Comparison of ENCODE assay signal across 21 cellular contexts in genomic region chr11:107834995-107835394, GRCh38. TPM values are rescaled to one million over a fixed set of nuclear protein-coding genes. Genes with fewer than 3 reads are reported as not detected.
DNase-seq lines count a peak whose midpoint lies in the region; ATAC-seq and TF ChIP-seq lines count a peak whose summit lies in the region.
"Had no signal": no experiment of that assay in that cellular context is flagged by ENCODE, and none has a peak within 500 bp of the region (broad histone marks: within the 10 kb centered on the region; RNA-seq: fewer than 3 reads in every experiment).

No MANE protein-coding gene starts in this region.

- no peak overlapping the region for H3K27ac Mint-ChIP-seq in GM23338
- no peak overlapping the region for H3K27ac Mint-ChIP-seq in endodermal cell
- H3K27ac Mint-ChIP-seq: IgD-negative memory B cell had no signal

- H3K4me1 ChIP-seq in GM23338 (ENCODE audit: insufficient read depth) (peaks cover 31% of the 10 kb centered on the region), HCT116 (ENCODE audit: control insufficient read depth in 1 of 2, insufficient read depth in 2 of 2, low read length in 2 of 2) (peaks cover 52 to 56% of the 10 kb centered on the region in 2 experiments), endodermal cell (ENCODE audit: control insufficient read depth, insufficient read depth, low read length) (peaks cover 12% of the 10 kb centered on the region), stomach (peaks cover 3 to 36% (median 11%) of the 10 kb centered on the region in 4 donors)

- no peaks in the 10 kb centered on the region for H3K36me3 ChIP-seq in GM23338 (ENCODE audit: insufficient read depth)
- H3K36me3 ChIP-seq in HCT116 (ENCODE audit: control insufficient read depth in 1 of 2, insufficient read depth in 2 of 2, low read length in 2 of 2) = no peaks in the 10 kb centered on the region
- H3K36me3 ChIP-seq in endodermal cell (ENCODE audit: control insufficient read depth, insufficient read depth, low read length) = no peaks in the 10 kb centered on the region
- no peaks in the 10 kb centered on the region for H3K36me3 ChIP-seq in stomach
- H3K36me3 ChIP-seq: MG63 had no signal

- TF ChIP-seq RAD21 in HCT116 (IDR thresholded peaks at IDR 0.05; ENCODE audit: low read depth) = no peak

- H2AFZ ChIP-seq in GM23338 = no peak overlapping the region
- no peak overlapping the region for H2AFZ ChIP-seq in HCT116 (ENCODE audit: low read depth, low read length, poor library complexity, severe bottlenecking)

- no peak overlapping the region for H3K9ac ChIP-seq in HCT116 (ENCODE audit: low read length)
- H3K9ac ChIP-seq in endodermal cell (ENCODE audit: extremely low read depth, low read length, poor library complexity, severe bottlenecking) = no peak overlapping the region
- H3K9ac ChIP-seq: SK-N-SH had no signal

- H3K27me3 ChIP-seq in GM23338 (ENCODE audit: insufficient read depth) (peaks cover 14% of the 10 kb centered on the region), HCT116 (ENCODE audit: insufficient read depth, low read length) (no peaks in the 10 kb centered on the region), endodermal cell (ENCODE audit: control insufficient read depth, insufficient read depth, low read length, poor library complexity, severe bottlenecking) (no peaks in the 10 kb centered on the region), stomach (no peaks in the 10 kb centered on the region)
- H3K27me3 ChIP-seq: MG63 had no signal

- TF ChIP-seq POLR2A in HCT116 (IDR thresholded peaks at IDR 0.05; ENCODE audit: borderline replicate concordance, extremely low read depth, insufficient read depth, insufficient read length) = no peak
- no peak for TF ChIP-seq POLR2A in stomach (IDR thresholded peaks at IDR 0.05)

- H3K27ac ChIP-seq in GM23338 (ENCODE audit: low read depth) = no peak overlapping the region
- no peak overlapping the region for H3K27ac ChIP-seq in HCT116 (ENCODE audit: low read depth, low read length)
- no peak overlapping the region for H3K27ac ChIP-seq in endodermal cell (ENCODE audit: low read depth, low read length)
- peak overlapping the region in 1 of 5 donors; percentile 50 for H3K27ac ChIP-seq in stomach

- H3K36me3 Mint-ChIP-seq in GM23338 (ENCODE audit: low read depth) (no peaks in the 10 kb centered on the region), endodermal cell (ENCODE audit: low read depth) (no peaks in the 10 kb centered on the region)

- RAD21 ChIA-PET in HCT116 (lab: Charles Lee; ENCODE audit: low non-redundant PET in 1 of 2, low total read pairs in 2 of 2, uncharacterized antibody in 2 of 2, unreplicated experiment in 2 of 2) = no interaction called here

- DNase-seq in GM23338 (ENCODE audit: low spot score) (peak; percentile 25), HCT116 (ENCODE audit: low read depth, low spot score) (no peak), endodermal cell (no peak), mucosa of gallbladder (ENCODE audit: low spot score) (peak; percentile 63), stomach (no peak), NCI-H2227 treated with DMSO at 0.1 percent for 48 hours (lab: John Stamatoyannopoulos, UW) (no peak)
- DNase-seq: ACHN; C1 segment of cervical spinal cord; CD8-positive, alpha-beta memory T cell; H7; Kasumi-1; MG63; NCI-H1048; NCI-H146; NCI-H2029 treated with DMSO at 0.1 percent for 48 hours; NCI-H510A treated with DMSO at 0.1 percent for 48 hours; NK-92 treated with Interleukin-12 subunit alpha and Interleukin-12 subunit beta, amount 100 ng/mL, for 24 hours; SHP77 treated with DMSO at 0.1 percent for 48 hours; SK-N-SH had no signal

- H3K4me1 Mint-ChIP-seq in GM23338 (peaks cover 39% of the 10 kb centered on the region), endodermal cell (peaks cover 48% of the 10 kb centered on the region)

- H3K4me3 ChIP-seq in GM23338 (no peak overlapping the region), HCT116 (replicated peaks in 1 of 2; ENCODE audit: low read depth in 1 of 2, low read length in 2 of 2) (no peak overlapping the region), endodermal cell (ENCODE audit: low read length) (no peak overlapping the region), stomach (no peak overlapping the region)
- H3K4me3 ChIP-seq: MG63 had no signal

- 71 to 76% methylated on average over 5 to 6 of the region's 6 CpGs for WGBS in endodermal cell (ENCODE audit: insufficient coverage in 1 of 2, insufficient read length in 1 of 2), 2 experiments
- 37 to 51% (median 50%) methylated on average over 6 of the region's 6 CpGs for WGBS in stomach, 5 donors

- H3K9me2 ChIP-seq in GM23338 (ENCODE audit: insufficient read depth) (no peaks in the 10 kb centered on the region), HCT116 (ENCODE audit: insufficient read depth) (no peaks in the 10 kb centered on the region)
- H3K9me2 ChIP-seq: SK-N-SH had no signal

- H4K20me1 ChIP-seq in GM23338 (replicated peaks; ENCODE audit: insufficient read depth) (peaks cover 61% of the 10 kb centered on the region; the same call in 1 of the 2 replicates), HCT116 (ENCODE audit: insufficient read depth) (peaks cover 6% of the 10 kb centered on the region; the same call in 1 of the 2 replicates)

- no peaks in the 10 kb centered on the region for H3F3A ChIP-seq in GM23338 (replicated peaks; ENCODE audit: low read depth)

- CTCF ChIA-PET in HCT116 (lab: Charles Lee) = no interaction called here

- TF ChIP-seq CTCF in GM23338 (conservative IDR thresholded peaks at IDR 0.05; ENCODE audit: low read depth in 2 of 2) = no peak
- no peak; a peak in 1 of 6 replicates for TF ChIP-seq CTCF in HCT116 (IDR thresholded peaks at IDR 0.05 in 2 of 3, conservative IDR thresholded peaks at IDR 0.05 in 1 of 3; ENCODE audit: borderline replicate concordance in 1 of 3, insufficient read depth in 1 of 3, low read depth in 2 of 3, low read length in 2 of 3)
- peak; percentile 54 for TF ChIP-seq CTCF in endodermal cell (conservative IDR thresholded peaks at IDR 0.05)
- TF ChIP-seq CTCF in stomach (IDR thresholded peaks at IDR 0.05) = no peak

- BruUV-seq in HCT116 (replicated peaks; lab: Mats Ljungman, UMichigan) = no TSS peak

- H3K79me2 ChIP-seq in GM23338 (replicated peaks; ENCODE audit: insufficient read depth) (peaks cover 66% of the 10 kb centered on the region), HCT116 (ENCODE audit: insufficient read depth, low read length) (peaks cover 97% of the 10 kb centered on the region)

- TF ChIP-seq EP300 in stomach (IDR thresholded peaks at IDR 0.05) = no peak

- POLR2A ChIA-PET in HCT116 (lab: Charles Lee) = no interaction called here

- H3K9me3 Mint-ChIP-seq in GM23338 (no peaks in the 10 kb centered on the region), endodermal cell (no peaks in the 10 kb centered on the region)
- H3K9me3 Mint-ChIP-seq: CD8-positive, alpha-beta memory T cell; IgD-negative memory B cell had no signal

- no peaks in the 10 kb centered on the region for H3K9me3 ChIP-seq in HCT116 (ENCODE audit: control insufficient read depth in 1 of 2, insufficient read depth in 1 of 2, low read depth in 1 of 2, low read length in 2 of 2)
- no peaks in the 10 kb centered on the region for H3K9me3 ChIP-seq in endodermal cell (ENCODE audit: control insufficient read depth, low read length)
- no peaks in the 10 kb centered on the region for H3K9me3 ChIP-seq in stomach
- H3K9me3 ChIP-seq: MG63, SK-N-SH had no signal

- H3K4me2 ChIP-seq in GM23338 = no peak overlapping the region
- no peak overlapping the region for H3K4me2 ChIP-seq in HCT116 (ENCODE audit: low read length)
- H3K4me2 ChIP-seq: SK-N-SH had no signal

- H3K27me3 Mint-ChIP-seq in GM23338 (ENCODE audit: insufficient read depth, low read depth, poor library complexity) (peaks cover 2% of the 10 kb centered on the region), endodermal cell (ENCODE audit: insufficient read depth) (peaks cover 24% of the 10 kb centered on the region)
- H3K27me3 Mint-ChIP-seq: CD8-positive, alpha-beta memory T cell; IgD-negative memory B cell had no signal

- no peak overlapping the region for H3K4me3 Mint-ChIP-seq in GM23338
- H3K4me3 Mint-ChIP-seq in endodermal cell = no peak overlapping the region
- H3K4me3 Mint-ChIP-seq: CD8-positive, alpha-beta memory T cell; IgD-negative memory B cell had no signal

- intact Hi-C loops in HCT116 (cut with micrococcal nuclease) = no loop called here
- intact Hi-C loops in stomach (cut with DNase I; ENCODE audit: low total_unique reads) = no loop called here

- ATAC-seq in GM23338 (peak; percentile 65), HCT116 (peak; percentile 53; the same call in 1 of the 2 replicates), GM21619 (IDR thresholded peaks at IDR 0.05; ENCODE audit: unreplicated experiment) (no peak)

TF ChIP-seq in GM23338, 12 proteins besides CTCF, POLR2A, EP300 and RAD21 (continues in another document):
- TF ChIP-seq ZNF114 (CRISPR knock-in tag; IDR thresholded peaks at IDR 0.05) (no peak), EZH2 (IDR thresholded peaks at IDR 0.05; ENCODE audit: low read depth, unreplicated experiment) (no peak), ZNF331 (CRISPR knock-in tag; IDR thresholded peaks at IDR 0.05; ENCODE audit: low read depth) (no peak)

TF ChIP-seq in HCT116, 20 proteins besides CTCF, POLR2A, EP300 and RAD21 (continues in another document):
- TF ChIP-seq ELF1 (IDR thresholded peaks at IDR 0.05; ENCODE audit: borderline replicate concordance, low read depth) = no peak

RNA-seq across cellular contexts. Expression of gene SLC35F2, which starts 23.6 kb away (rescaled TPM):
- total RNA-seq in GM23338 (2014; rRNA removed; shearing (Covaris generic)) = 28.9 and 32.5 TPM in 2 replicates
- polyA plus RNA-seq in GM23338 (2016; fragmentation: Nextera tagmentation; extraction: Ambion mirVana) = 21.3 and 25.2 TPM in 2 replicates
- total RNA-seq in HCT116 (2021; ENCODE audit: unreplicated experiment) = 53.5 TPM
- 40.9 and 46.7 TPM in 2 replicates for polyA plus RNA-seq in HCT116 (2012)
- total RNA-seq in endodermal cell = 10 to 100 TPM; 18.8 to 23.6 TPM
- polyA plus RNA-seq in endodermal cell (2013, experiment 1 of 2) = 6.3 TPM
- 6.1 TPM for polyA plus RNA-seq in endodermal cell (2013, experiment 2 of 2)
- 22.0 TPM for total RNA-seq in mucosa of gallbladder
- total RNA-seq in stomach = 10 to 100 TPM in 2 of 5 donors, 1 to 10 TPM in 3; 1.8 to 21.2 (median 9.4) TPM
- polyA plus RNA-seq in stomach = 1 to 10 TPM; 5.1 to 8.7 (median 5.8) TPM

Comparison
In these comparisons a context has a peak if more than half of its experiments do, and no peak if none do; other contexts are left out.
1. DNase-seq: peak in GM23338 (single experiment) and mucosa of gallbladder (single experiment); none in HCT116 (single experiment), endodermal cell (single experiment), stomach (single experiment) and NCI-H2227 treated with DMSO at 0.1 percent for 48 hours (single experiment).